In the genomic region with DNA sequence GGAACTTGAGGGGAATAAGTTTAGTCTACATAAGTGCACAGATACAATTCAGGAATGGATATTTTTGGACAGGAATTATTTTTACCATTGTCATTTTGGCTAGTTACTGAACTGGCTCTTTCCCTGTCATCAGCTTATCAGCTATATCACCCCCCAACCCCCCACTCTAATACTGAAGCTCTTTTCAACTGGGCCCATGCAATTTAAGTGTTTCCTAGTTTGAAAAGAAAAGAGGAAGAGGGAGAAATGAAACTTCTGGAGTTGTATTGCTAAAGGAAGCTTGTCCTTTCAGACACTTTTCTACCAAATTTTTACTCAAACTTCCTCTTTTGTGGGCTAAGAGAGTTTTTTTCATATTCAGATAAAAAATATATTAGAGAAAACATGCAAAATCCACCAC, we compare ENCODE assay signal across 20 cellular contexts. TPM values are rescaled to one million over a fixed set of nuclear protein-coding genes. Genes with fewer than 3 reads are reported as not detected.
A peak's percentile ranks its signal among the peaks of the same experiment; 100 is the strongest.
DNase-seq lines count a peak whose midpoint lies in the region; ATAC-seq and TF ChIP-seq lines count a peak whose summit lies in the region.
"Had no signal": no experiment of that assay in that cellular context is flagged by ENCODE, and none has a peak within 500 bp of the region (broad histone marks: within the 10 kb centered on the region; RNA-seq: fewer than 3 reads in every experiment).

No MANE protein-coding gene starts in this region.

- no peak for TF ChIP-seq POLR2A in gastroesophageal sphincter (IDR thresholded peaks at IDR 0.05)

- no peak for TF ChIP-seq CTCF in gastroesophageal sphincter (IDR thresholded peaks at IDR 0.05)

- no peak overlapping the region for H3K27ac ChIP-seq in gastroesophageal sphincter
- H3K27ac ChIP-seq: 22Rv1, BLaER1 had no signal

- peaks cover 0 to 4% (median 0%) of the 10 kb centered on the region in 3 donors for H3K9me3 ChIP-seq in gastroesophageal sphincter
- H3K9me3 ChIP-seq: BLaER1, SK-N-SH had no signal

- H3K4me3 ChIP-seq in gastroesophageal sphincter = no peak overlapping the region
- H3K4me3 ChIP-seq: BLaER1 had no signal

- DNase-seq in SIG-M5 treated with dmso at 0.1 percent for 504 hours (lab: John Stamatoyannopoulos, UW; ENCODE audit: unreplicated experiment) = peak; percentile 84
- DNase-seq in SIG-M5 (lab: John Stamatoyannopoulos, UW) = no peak
- DNase-seq in NAMALWA (ENCODE audit: low spot score) = peak; percentile 21
- peak; percentile 92 for DNase-seq in SKM-1 treated with dmso at 0.1 percent for 144 hours (lab: John Stamatoyannopoulos, UW; ENCODE audit: unreplicated experiment)
- DNase-seq in foreskin melanocyte = no peak
- DNase-seq: EL, HCEC 1CT, NCI-H1105 treated with DMSO at 0.1 percent for 48 hours, NCI-H187 treated with DMSO at 0.1 percent for 48 hours, NCI-H2171, NCI-H82, PC-3, SK-N-SH, T-helper 2 cell had no signal

- no peak for TF ChIP-seq EP300 in gastroesophageal sphincter (IDR thresholded peaks at IDR 0.05)

- H3K4me1 ChIP-seq in gastroesophageal sphincter = no peaks in the 10 kb centered on the region

- no peak for ATAC-seq in gastroesophageal sphincter
- no peak for ATAC-seq in GM21576 (IDR thresholded peaks at IDR 0.05; ENCODE audit: unreplicated experiment)
- ATAC-seq in GM18511 (IDR thresholded peaks at IDR 0.05; ENCODE audit: unreplicated experiment) = no peak
- ATAC-seq: PC-3 had no signal

- no peaks in the 10 kb centered on the region for H3K36me3 ChIP-seq in gastroesophageal sphincter
- H3K36me3 ChIP-seq: BLaER1 had no signal

- no peaks in the 10 kb centered on the region for H3K27me3 ChIP-seq in gastroesophageal sphincter
- H3K27me3 ChIP-seq: BLaER1 had no signal

RNA-seq across cellular contexts. Expression of a gene that starts 18.5 kb away (rescaled TPM):
- 1 to 10 TPM in 1 of 4 donors, under 1 TPM in 1, not detected in 2; 0.67 to 1.2 TPM for total RNA-seq in gastroesophageal sphincter
- total RNA-seq: NCI-H460, PC-3 had no signal

Comparison
In these comparisons a context has a peak if more than half of its experiments do, and no peak if none do; other contexts are left out.
1. DNase-seq: peak in SIG-M5 treated with dmso at 0.1 percent for 504 hours (single experiment), NAMALWA (single experiment) and SKM-1 treated with dmso at 0.1 percent for 144 hours (single experiment); none in SIG-M5 (single experiment) and foreskin melanocyte (single experiment).